In the genomic region with DNA sequence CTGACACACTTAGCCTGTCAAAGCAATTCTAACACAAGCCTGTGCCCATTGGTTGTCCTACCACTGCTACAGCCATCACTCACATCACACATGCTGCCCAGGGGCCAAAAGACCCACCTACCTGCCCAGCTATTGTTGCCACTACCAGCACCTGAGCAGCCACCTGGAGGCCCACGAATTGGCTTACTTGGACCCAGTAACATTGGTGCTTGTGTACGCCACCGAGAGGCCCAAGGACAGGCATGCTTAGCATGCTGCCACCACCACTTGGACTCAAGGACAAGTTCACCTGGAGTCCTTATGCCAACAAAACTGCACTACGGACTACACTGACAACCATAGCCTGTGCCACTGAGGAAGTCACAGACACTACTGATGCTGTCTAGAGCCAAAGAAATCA, we compare ENCODE assay signal across 40 cellular contexts.
"Had no signal": no experiment of that assay in that cellular context is flagged by ENCODE, and none has a peak within 500 bp of the region (broad histone marks: within the 10 kb centered on the region; RNA-seq: fewer than 3 reads in every experiment).

No MANE protein-coding gene starts in this region.

- H3K27me3 ChIP-seq: adrenal gland, ascending aorta, body of pancreas, brain microvascular endothelial cell, breast epithelium, cardiac muscle cell had no signal

- FAIRE-seq: astrocyte, bronchial epithelial cell had no signal

- H3K4me3 ChIP-seq: adrenal gland, ascending aorta, body of pancreas, breast epithelium, cardiac muscle cell had no signal

- DNase-seq: activated effector memory CD4-positive, alpha-beta T cell treated with anti-CD3 and anti-CD28 coated beads, Interleukin-2, amount 50 U/mL, for 16 hours; activated effector memory CD4-positive, alpha-beta T cell treated with Interleukin-2 at 50 U/mL for 16 hours; activated gamma-delta T cell; activated gamma-delta T cell treated with Interleukin-2 at 50 U/mL for 16 hours; activated naive CD4-positive, alpha-beta T cell; activated naive CD4-positive, alpha-beta T cell treated with anti-CD3 and anti-CD28 coated beads for 36 hours; activated naive CD4-positive, alpha-beta T cell treated with anti-CD3 and anti-CD28 coated beads, Interleukin-2, amount 10 ng/mL, durations not matched to agents 7 days and 5 days; activated naive CD4-positive, alpha-beta T cell treated with anti-CD3 and anti-CD28 coated beads, Interleukin-2, amount 50 U/mL, for 16 hours; activated naive CD4-positive, alpha-beta T cell treated with Interleukin-2 at 50 U/mL for 16 hours; activated naive CD8-positive, alpha-beta T cell treated with anti-CD3 and anti-CD28 coated beads for 36 hours; activated naive CD8-positive, alpha-beta T cell treated with anti-CD3 and anti-CD28 coated beads, Interleukin-2, amount 10 ng/mL, durations not matched to agents 7 days and 5 days; activated naive CD8-positive, alpha-beta T cell treated with anti-CD3 and anti-CD28 coated beads, Interleukin-2, amount 50 U/mL, for 24 hours; activated T-cell treated with anti-CD3 and anti-CD28 coated beads, Interleukin-2, amount 50 U/mL, for 1 hour; activated T-cell treated with anti-CD3 and anti-CD28 coated beads, Interleukin-2, amount 50 U/mL, for 24 hours; activated T-cell treated with anti-CD3 and anti-CD28 coated beads, Interleukin-2, amount 50 U/mL, for 4 hours; activated T-cell treated with anti-CD3 and anti-CD28 coated beads, Interleukin-2, amount 50 U/mL, for 48 hours; activated T-cell treated with anti-CD3 and anti-CD28 coated beads, Interleukin-2, amount 50 U/mL, for 72 hours; adrenal gland; amniotic stem cell; amygdala; anterior cingulate cortex; aorta; body of pancreas; brain microvascular endothelial cell; caudate nucleus; central memory CD4-positive, alpha-beta T cell; cerebellar nuclear complex had no signal

- H3K4me3 Mint-ChIP-seq: activated naive CD4-positive, alpha-beta T cell treated with anti-CD3 and anti-CD28 coated beads for 36 hours; activated naive CD4-positive, alpha-beta T cell treated with anti-CD3 and anti-CD28 coated beads, Interleukin-2, amount 10 ng/mL, durations not matched to agents 7 days and 5 days; activated naive CD4-positive, alpha-beta T cell treated with anti-CD3 and anti-CD28 coated beads, Interleukin-2, amount 50 U/mL, for 24 hours; activated naive CD8-positive, alpha-beta T cell; activated naive CD8-positive, alpha-beta T cell treated with anti-CD3 and anti-CD28 coated beads for 36 hours; activated naive CD8-positive, alpha-beta T cell treated with anti-CD3 and anti-CD28 coated beads, Interleukin-2, amount 10 ng/mL, durations not matched to agents 7 days and 5 days; activated naive CD8-positive, alpha-beta T cell treated with anti-CD3 and anti-CD28 coated beads, Interleukin-2, amount 50 U/mL, for 24 hours; activated T-cell treated with anti-CD3 and anti-CD28 coated beads, Interleukin-2, amount 50 U/mL, for 24 hours; activated T-cell treated with anti-CD3 and anti-CD28 coated beads, Interleukin-2, amount 50 U/mL, for 4 hours; activated T-cell treated with anti-CD3 and anti-CD28 coated beads, Interleukin-2, amount 50 U/mL, for 72 hours; activated T-helper 1 cell treated with anti-CD3 and anti-CD28 coated beads, Interleukin-12 subunit alpha, Interleukin-12 subunit beta, Interleukin-2, Interleukin-4 antibody, amounts not matched to agents 30 ng/mL and 10 ng/mL and 1 ng/mL, durations not matched to agents 14 hours and 24 hours and 36 hours; activated T-helper 17 cell treated with anti-CD3 and anti-CD28 coated beads, Interleukin-2, amount 50 U/mL, for 72 hours; brain; central memory CD8-positive, alpha-beta T cell had no signal

- H3K36me3 Mint-ChIP-seq: brain had no signal

- H3K27me3 Mint-ChIP-seq: activated naive CD4-positive, alpha-beta T cell treated with anti-CD3 and anti-CD28 coated beads, Interleukin-2, amount 50 U/mL, for 24 hours; activated naive CD8-positive, alpha-beta T cell; activated naive CD8-positive, alpha-beta T cell treated with anti-CD3 and anti-CD28 coated beads for 36 hours; activated naive CD8-positive, alpha-beta T cell treated with anti-CD3 and anti-CD28 coated beads, Interleukin-2, amount 10 ng/mL, durations not matched to agents 7 days and 5 days; activated naive CD8-positive, alpha-beta T cell treated with anti-CD3 and anti-CD28 coated beads, Interleukin-2, amount 50 U/mL, for 24 hours; activated T-cell treated with anti-CD3 and anti-CD28 coated beads, Interleukin-2, amount 50 U/mL, for 24 hours; activated T-helper 17 cell treated with anti-CD3 and anti-CD28 coated beads, Interleukin-2, amount 50 U/mL, for 72 hours; central memory CD8-positive, alpha-beta T cell had no signal

- H3K4me1 Mint-ChIP-seq: brain had no signal

- H3K36me3 ChIP-seq: adrenal gland, ascending aorta, brain microvascular endothelial cell, breast epithelium, cardiac muscle cell had no signal

- H3K9me3 ChIP-seq: adrenal gland, body of pancreas, breast epithelium had no signal

- H3K27ac Mint-ChIP-seq: activated naive CD4-positive, alpha-beta T cell treated with anti-CD3 and anti-CD28 coated beads for 36 hours; activated naive CD4-positive, alpha-beta T cell treated with anti-CD3 and anti-CD28 coated beads, Interleukin-2, amount 10 ng/mL, durations not matched to agents 7 days and 5 days; activated naive CD4-positive, alpha-beta T cell treated with anti-CD3 and anti-CD28 coated beads, Interleukin-2, amount 50 U/mL, for 24 hours; activated naive CD4-positive, alpha-beta T cell treated with anti-CD3 and anti-CD28 coated beads, Interleukin-2, amount 50 U/mL, for 72 hours; activated naive CD8-positive, alpha-beta T cell; activated naive CD8-positive, alpha-beta T cell treated with anti-CD3 and anti-CD28 coated beads for 36 hours; activated naive CD8-positive, alpha-beta T cell treated with anti-CD3 and anti-CD28 coated beads, Interleukin-2, amount 10 ng/mL, durations not matched to agents 7 days and 5 days; activated naive CD8-positive, alpha-beta T cell treated with anti-CD3 and anti-CD28 coated beads, Interleukin-2, amount 50 U/mL, for 24 hours; activated T-cell treated with anti-CD3 and anti-CD28 coated beads, Interleukin-2, amount 50 U/mL, for 24 hours; activated T-cell treated with anti-CD3 and anti-CD28 coated beads, Interleukin-2, amount 50 U/mL, for 72 hours; activated T-helper 1 cell treated with anti-CD3 and anti-CD28 coated beads, Interleukin-12 subunit alpha, Interleukin-12 subunit beta, Interleukin-2, Interleukin-4 antibody, amounts not matched to agents 30 ng/mL and 10 ng/mL and 1 ng/mL, durations not matched to agents 14 hours and 24 hours and 36 hours; activated T-helper 17 cell treated with anti-CD3 and anti-CD28 coated beads, Interleukin-2, amount 50 U/mL, for 72 hours; activated T-helper 2 cell treated with anti-CD3 and anti-CD28 coated beads, Interferon-gamma antibody, Interleukin-2, Interleukin-4, amounts not matched to agents 10 μg/mL and 5 μg/mL and 100 μg/mL, durations not matched to agents 14 hours and 24 hours and 36 hours; brain had no signal

- H3K27ac ChIP-seq: adrenal gland, ascending aorta, body of pancreas, brain microvascular endothelial cell, breast epithelium, cardiac muscle cell had no signal

- ATAC-seq: activated naive CD4-positive, alpha-beta T cell treated with anti-CD3 and anti-CD28 coated beads, Interleukin-2, amount 50 U/mL, for 72 hours; activated naive CD8-positive, alpha-beta T cell treated with anti-CD3 and anti-CD28 coated beads, Interleukin-2, amount 50 U/mL, for 24 hours; activated T-cell treated with anti-CD3 and anti-CD28 coated beads, Interleukin-2, amount 50 U/mL, for 4 hours; activated T-cell treated with anti-CD3 and anti-CD28 coated beads, Interleukin-2, amount 50 U/mL, for 72 hours; activated T-helper 17 cell treated with anti-CD3 and anti-CD28 coated beads, Interleukin-2, amount 50 U/mL, for 72 hours; body of pancreas had no signal
